Comparison of ENCODE assay signal across 1 cellular context in the genomic region with DNA sequence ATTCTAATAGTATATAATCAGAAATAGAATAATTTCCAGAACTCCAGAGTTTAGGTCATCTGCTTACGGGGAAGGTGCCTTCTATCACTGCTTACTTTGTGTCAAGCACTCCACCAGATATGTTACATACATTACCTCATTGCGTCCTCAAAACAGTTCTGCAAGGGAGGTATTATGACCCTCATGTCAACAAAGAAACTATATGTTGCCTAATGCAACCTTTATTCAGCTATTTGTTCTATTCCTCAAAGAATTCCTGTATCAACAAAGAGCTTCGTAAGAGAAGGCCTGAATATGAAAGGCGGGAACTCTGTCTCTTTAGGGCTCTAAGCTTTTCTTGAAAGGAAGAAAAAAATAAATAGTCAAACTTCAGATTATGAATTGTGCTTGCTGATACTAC.
A peak's percentile ranks its signal among the peaks of the same experiment; 100 is the strongest.
TF ChIP-seq lines count a peak whose summit lies in the region.

No MANE protein-coding gene starts in this region.

TF ChIP-seq in HepG2, 621 proteins besides CTCF, POLR2A, EP300 and RAD21 (continued from another document):
- no peak for TF ChIP-seq ZNF18 (CRISPR knock-in tag; IDR thresholded peaks at IDR 0.05; ENCODE audit: insufficient replicate concordance)
- TF ChIP-seq CEBPB (IDR thresholded peaks at IDR 0.05; ENCODE audit: borderline replicate concordance, low read depth, low read length): peak; percentile 70; the same call in 1 of the 2 replicates
- TF ChIP-seq SIN3B (IDR thresholded peaks at IDR 0.05; ENCODE audit: low read length): no peak
- TF ChIP-seq CBX1 (IDR thresholded peaks at IDR 0.05; ENCODE audit: low read depth): no peak
- TF ChIP-seq TFDP1 (CRISPR knock-in tag; IDR thresholded peaks at IDR 0.05; ENCODE audit: borderline replicate concordance): no peak
- peak; percentile 88 for TF ChIP-seq BCL6 (CRISPR knock-in tag; IDR thresholded peaks at IDR 0.05)
- peak; percentile 5; the same call in 1 of the 2 replicates for TF ChIP-seq TCF7 (IDR thresholded peaks at IDR 0.05; ENCODE audit: low read depth)
- no peak for TF ChIP-seq FIP1L1 (IDR thresholded peaks at IDR 0.05; ENCODE audit: borderline replicate concordance, insufficient read depth, low read depth, low read length)
- TF ChIP-seq MAFK (conservative IDR thresholded peaks at IDR 0.05 in 1 of 2, IDR thresholded peaks at IDR 0.05 in 1 of 2; ENCODE audit: low read length in 2 of 2): no peak
- 0 out of 2 replicates have a peak, but pooled peaks have one; percentile 28 for TF ChIP-seq ZBTB20 (CRISPR knock-in tag; IDR thresholded peaks at IDR 0.05; ENCODE audit: borderline replicate concordance, low read depth)
- no peak for TF ChIP-seq ZNF740 (CRISPR knock-in tag; IDR thresholded peaks at IDR 0.05)
- peak; percentile 81 for TF ChIP-seq ARID5B (CRISPR knock-in tag; IDR thresholded peaks at IDR 0.05)
- no peak for TF ChIP-seq SRSF4 (IDR thresholded peaks at IDR 0.05; ENCODE audit: low read depth, low read length, poor library complexity, severe bottlenecking)
- no peak for TF ChIP-seq ZNF512 (CRISPR knock-in tag; IDR thresholded peaks at IDR 0.05)
TF ChIP-seq in HepG2: peak in this region for 22.
